19 cellular contexts compared by ENCODE assay signal in genomic region chr2:157355618-157356017, GRCh38. TPM values are rescaled to one million over a fixed set of nuclear protein-coding genes. Genes with fewer than 3 reads are reported as not detected.
DNase-seq lines count a peak whose midpoint lies in the region; ATAC-seq and TF ChIP-seq lines count a peak whose summit lies in the region.
"Had no signal": no experiment of that assay in that cellular context is flagged by ENCODE, and none has a peak within 500 bp of the region (broad histone marks: within the 10 kb centered on the region; RNA-seq: fewer than 3 reads in every experiment).

No MANE protein-coding gene starts in this region.

- H4K8ac ChIP-seq in mesendoderm (ENCODE audit: low read depth, low read length) = no peak overlapping the region

- H3K79me2 ChIP-seq in mesendoderm (ENCODE audit: control insufficient read depth, insufficient read depth, low read length) = no peaks in the 10 kb centered on the region

- H3K4ac ChIP-seq in mesendoderm (ENCODE audit: low read depth, low read length) = no peak overlapping the region

- no peak overlapping the region for H2BK5ac ChIP-seq in mesendoderm (ENCODE audit: low read length)

- H3K27me3 ChIP-seq in mesendoderm (ENCODE audit: insufficient read depth, low read length, poor library complexity) = no peaks in the 10 kb centered on the region
- H3K27me3 ChIP-seq: dorsolateral prefrontal cortex, thyroid gland had no signal

- DNase-seq in EH (ENCODE audit: low read depth) (peak; percentile 63), LHCN-M2 (ENCODE audit: low read depth) (peak; percentile 66), epithelial cell of esophagus (ENCODE audit: low read depth) (peak; percentile 28), mesendoderm (peak; percentile 71), DMS79 (lab: John Stamatoyannopoulos, UW) (no peak), NOMO-1 treated with DMSO at 0.1 percent for 48 hours (lab: John Stamatoyannopoulos, UW; ENCODE audit: unreplicated experiment) (no peak), CD1c-positive myeloid dendritic cell (ENCODE audit: extremely low spot score) (no peak)
- DNase-seq: activated CD4-positive, alpha-beta T cell treated with anti-CD3 and anti-CD28 coated beads, Interleukin-2, amount 10 ng/mL, durations not matched to agents 7 days and 5 days; dorsolateral prefrontal cortex; hippocampal formation; NCI-H1417 treated with DMSO at 0.1 percent for 48 hours; NCI-H2171 treated with DMSO at 0.1 percent for 48 hours; NK-92 treated with Interleukin-12 subunit alpha and Interleukin-12 subunit beta, amount 100 ng/mL, for 24 hours; SIG-M5; thyroid gland had no signal

- no peak overlapping the region for H3K18ac ChIP-seq in mesendoderm (ENCODE audit: low read length)

- ATAC-seq in GM18505 (IDR thresholded peaks at IDR 0.05; ENCODE audit: unreplicated experiment) = no peak

- H3K36me3 ChIP-seq in mesendoderm (ENCODE audit: control insufficient read depth, insufficient read depth, low read length) = no peaks in the 10 kb centered on the region
- H3K36me3 ChIP-seq: thyroid gland had no signal

- H3K4me1 ChIP-seq in mesendoderm (ENCODE audit: control insufficient read depth, low read depth, low read length) = no peaks in the 10 kb centered on the region
- H3K4me1 ChIP-seq: thyroid gland had no signal

- no peak overlapping the region for H2BK120ac ChIP-seq in mesendoderm (ENCODE audit: low read depth, low read length)

- no peak overlapping the region for H3K56ac ChIP-seq in mesendoderm (ENCODE audit: low read length)

- TF ChIP-seq CTCF in epithelial cell of esophagus (IDR thresholded peaks at IDR 0.05; ENCODE audit: insufficient read depth, low read depth, low read length, missing control alignments) = no peak

- H2AK5ac ChIP-seq in mesendoderm (ENCODE audit: low read length) = no peak overlapping the region

- no peaks in the 10 kb centered on the region for H3K79me1 ChIP-seq in mesendoderm (ENCODE audit: low read length)

- no peak overlapping the region for H2BK15ac ChIP-seq in mesendoderm (replicated peaks; ENCODE audit: low read depth)

- H3K4me2 ChIP-seq in mesendoderm (ENCODE audit: low read length) = no peak overlapping the region
- H3K4me2 ChIP-seq: KMS-11, smooth muscle cell had no signal

- WGBS in mesendoderm (ENCODE audit: extremely low coverage, insufficient coverage, low lambda C conversion rate) = no CpG with 5 or more reads among the region's 1 CpG

- TF ChIP-seq POLR2A in GM18505 (IDR thresholded peaks at IDR 0.05; ENCODE audit: borderline replicate concordance, extremely low read depth, insufficient read depth, insufficient read length) = no peak

- H3K27ac ChIP-seq in mesendoderm (ENCODE audit: low read depth, low read length) = no peak overlapping the region
- H3K27ac ChIP-seq: dorsolateral prefrontal cortex, KMS-11, thyroid gland had no signal

- no peak overlapping the region for H4K5ac ChIP-seq in mesendoderm (ENCODE audit: low read length)

- H3K23ac ChIP-seq in mesendoderm (ENCODE audit: low read length) = no peak overlapping the region

- H3K4me3 ChIP-seq in epithelial cell of esophagus (ENCODE audit: low read length) = no peak overlapping the region
- H3K4me3 ChIP-seq in mesendoderm (ENCODE audit: low read length) = no peak overlapping the region
- H3K4me3 ChIP-seq: dorsolateral prefrontal cortex, smooth muscle cell, thyroid gland had no signal

- H3K9ac ChIP-seq in mesendoderm (ENCODE audit: low read length) = no peak overlapping the region
- H3K9ac ChIP-seq: KMS-11 had no signal

RNA-seq across cellular contexts. Expression of gene ERMN, which starts 30.0 kb away (rescaled TPM):
- total RNA-seq in LHCN-M2 (2014; rRNA removed) = 0.06 TPM in 1 of 2 replicates, not detected in the other
- 0.04 TPM for polyA plus RNA-seq in LHCN-M2 (2012)
- polyA plus RNA-seq in mesendoderm (2013, experiment 1 of 2) = 0.80 TPM
- 0.70 TPM for polyA plus RNA-seq in mesendoderm (2013, experiment 2 of 2)
- total RNA-seq: smooth muscle cell had no signal
- polyA plus RNA-seq: BJ, smooth muscle cell had no signal

Comparison
In these comparisons a context has a peak if more than half of its experiments do, and no peak if none do; other contexts are left out.
1. DNase-seq: peak in EH (single experiment), LHCN-M2 (single experiment), epithelial cell of esophagus (single experiment) and mesendoderm (single experiment); none in DMS79 (single experiment), NOMO-1 treated with DMSO at 0.1 percent for 48 hours (single experiment) and CD1c-positive myeloid dendritic cell (single experiment).